Comparison of ENCODE assay signal across 8 cellular contexts in the genomic region with DNA sequence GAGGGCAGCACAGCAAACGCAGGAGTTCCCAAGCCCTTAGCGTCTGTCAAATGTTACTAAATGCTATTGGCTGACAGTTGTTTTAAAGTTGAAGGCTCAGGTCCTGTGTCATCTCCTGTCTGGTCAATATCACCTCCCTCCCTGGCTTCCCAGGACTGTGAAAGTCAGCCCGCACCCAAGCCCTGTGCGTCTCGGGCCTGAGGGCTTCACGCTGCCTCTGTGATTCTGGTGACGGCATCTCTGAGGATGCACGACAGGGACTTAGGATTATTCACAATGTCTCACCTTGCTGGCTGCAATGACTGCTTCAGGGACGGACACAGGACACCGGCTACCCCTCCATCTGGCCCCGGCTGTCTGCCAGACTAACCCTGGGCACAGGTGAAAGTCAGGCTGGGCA.
"Had no signal": no experiment of that assay in that cellular context is flagged by ENCODE, and none has a peak within 500 bp of the region (broad histone marks: within the 10 kb centered on the region; RNA-seq: fewer than 3 reads in every experiment).

No MANE protein-coding gene starts in this region.

- FAIRE-seq: G401.6, GM12878, GM12891, GM12892, GM18507, GM19239 had no signal

- H3K4me3 ChIP-seq: GM12878 had no signal

- ATAC-seq: GM12878 had no signal

- DNase-seq: GDM1, GF-D8 had no signal
